Comparison of ENCODE assay signal across 1 cellular context in genomic region chr20:57395111-57395959, GRCh38.
TF ChIP-seq lines count a peak whose summit lies in the region.

No MANE protein-coding gene starts in this region.

TF ChIP-seq in endothelial cell of umbilical vein, 7 proteins besides CTCF, POLR2A, EP300 and RAD21 (continued from another document):
- peak; percentile 33 for TF ChIP-seq POLR2AphosphoS5 (IDR thresholded peaks at IDR 0.05; ENCODE audit: insufficient read depth, low read depth, low read length)
